In genomic region chr17:67514998-67515397, GRCh38 we compare ENCODE assay signal across 13 cellular contexts.
DNase-seq lines count a peak whose midpoint lies in the region; ATAC-seq and TF ChIP-seq lines count a peak whose summit lies in the region.
"Had no signal": no experiment of that assay in that cellular context is flagged by ENCODE, and none has a peak within 500 bp of the region (broad histone marks: within the 10 kb centered on the region; RNA-seq: fewer than 3 reads in every experiment).

No MANE protein-coding gene starts in this region.

- no peak overlapping the region for H4K8ac ChIP-seq in mesendoderm (ENCODE audit: low read depth, low read length)

- H3K4me1 Mint-ChIP-seq in CD4-positive, alpha-beta memory T cell, result peaks cover 36 to 70% (median 48%) of the 10 kb centered on the region in 4 donors

- no peaks in the 10 kb centered on the region for H3K27me3 Mint-ChIP-seq in CD4-positive, alpha-beta memory T cell

- TF ChIP-seq CTCF in body of pancreas (IDR thresholded peaks at IDR 0.05), result no peak
- TF ChIP-seq CTCF in tibial artery (IDR thresholded peaks at IDR 0.05), result no peak

- H3K36me3 ChIP-seq in body of pancreas (replicated peaks in 1 of 2; ENCODE audit: insufficient read depth in 1 of 2, low read depth in 2 of 2), result no peaks in the 10 kb centered on the region
- no peaks in the 10 kb centered on the region for H3K36me3 ChIP-seq in mesendoderm (ENCODE audit: control insufficient read depth, insufficient read depth, low read length)
- H3K36me3 ChIP-seq in tibial artery, result no peaks in the 10 kb centered on the region
- no peaks in the 10 kb centered on the region for H3K36me3 ChIP-seq in CD4-positive, alpha-beta memory T cell (ENCODE audit: insufficient read depth, low read length)
- H3K36me3 ChIP-seq: neutrophil had no signal

- DNase-seq in DMS53 treated with DMSO at 0.1 percent for 48 hours (lab: John Stamatoyannopoulos, UW; ENCODE audit: unreplicated experiment), result peak; percentile 75
- DNase-seq in body of pancreas, result peak; percentile 35 to 58 (median 47)
- peak; percentile 72 for DNase-seq in mesendoderm
- no peak for DNase-seq in pons (ENCODE audit: low spot score)
- no peak for DNase-seq in tibial artery
- no peak for DNase-seq in CD4-positive, alpha-beta memory T cell
- DNase-seq: activated gamma-delta T cell, H7, PC-9 had no signal

- H3K4ac ChIP-seq in mesendoderm (ENCODE audit: low read depth, low read length), result no peak overlapping the region

- H3K4me3 Mint-ChIP-seq in CD4-positive, alpha-beta memory T cell, result no peak overlapping the region

- H3K4me2 ChIP-seq in mesendoderm (ENCODE audit: low read length), result no peak overlapping the region
- H3K4me2 ChIP-seq: PC-9 had no signal

- no peak overlapping the region for H2AK5ac ChIP-seq in mesendoderm (ENCODE audit: low read length)

- H3K9me3 Mint-ChIP-seq in CD4-positive, alpha-beta memory T cell, result peaks cover 0 to 9% (median 0%) of the 10 kb centered on the region in 8 donors

- CTCF ChIA-PET in CD4-positive, alpha-beta memory T cell (lab: Charles Lee; ENCODE audit: partially characterized antibody), result no interaction called here

- H3K56ac ChIP-seq in mesendoderm (ENCODE audit: low read length), result no peak overlapping the region

- peaks cover 5% of the 10 kb centered on the region for H3K79me1 ChIP-seq in mesendoderm (ENCODE audit: low read length)

- ATAC-seq in HG02938 (IDR thresholded peaks at IDR 0.05; ENCODE audit: unreplicated experiment), result peak; percentile 64
- peak; percentile 91 for ATAC-seq in body of pancreas
- no peak for ATAC-seq in GM18517 (IDR thresholded peaks at IDR 0.05; ENCODE audit: unreplicated experiment)

- H3K27ac ChIP-seq in body of pancreas (peak overlapping the region; percentile 58 to 67 (median 62)), mesendoderm (ENCODE audit: low read depth, low read length) (no peak overlapping the region), tibial artery (no peak overlapping the region)
- H3K27ac ChIP-seq in CD4-positive, alpha-beta memory T cell (ENCODE audit: low read depth, low read length), result no peak overlapping the region
- H3K27ac ChIP-seq: neutrophil, PC-9, VCaP had no signal

- peaks cover 10% of the 10 kb centered on the region for H3K79me2 ChIP-seq in mesendoderm (ENCODE audit: control insufficient read depth, insufficient read depth, low read length)

- H3K27me3 ChIP-seq in body of pancreas, result no peaks in the 10 kb centered on the region
- no peaks in the 10 kb centered on the region for H3K27me3 ChIP-seq in mesendoderm (ENCODE audit: insufficient read depth, low read length, poor library complexity)
- no peaks in the 10 kb centered on the region for H3K27me3 ChIP-seq in tibial artery
- H3K27me3 ChIP-seq in CD4-positive, alpha-beta memory T cell (ENCODE audit: insufficient read depth, low read length), result no peaks in the 10 kb centered on the region
- H3K27me3 ChIP-seq: neutrophil had no signal

- H3K9me3 ChIP-seq in body of pancreas (no peaks in the 10 kb centered on the region), tibial artery (no peaks in the 10 kb centered on the region)
- no peaks in the 10 kb centered on the region for H3K9me3 ChIP-seq in CD4-positive, alpha-beta memory T cell (ENCODE audit: control insufficient read depth in 1 of 2, low read length in 2 of 2)
- H3K9me3 ChIP-seq: neutrophil had no signal

- H3K27ac Mint-ChIP-seq in CD4-positive, alpha-beta memory T cell, result peak overlapping the region in 1 of 7 donors; percentile 19

- H3K9ac ChIP-seq in mesendoderm (ENCODE audit: low read length), result no peak overlapping the region

- TF ChIP-seq POLR2A in body of pancreas (IDR thresholded peaks at IDR 0.05), result peak in 1 of 3 donors; percentile 10

- no peak overlapping the region for H2BK15ac ChIP-seq in mesendoderm (replicated peaks; ENCODE audit: low read depth)

- intact Hi-C loops in body of pancreas (cut with DNase I) (no loop called here), tibial artery (cut with DNase I; ENCODE audit: low total_unique reads) (no loop called here)
- intact Hi-C loops in CD4-positive, alpha-beta memory T cell (cut with micrococcal nuclease), result no loop called here

- POLR2A ChIA-PET in CD4-positive, alpha-beta memory T cell (lab: Charles Lee; ENCODE audit: partially characterized antibody), result no interaction called here

- H3K4me1 ChIP-seq in body of pancreas, result peaks cover 23% of the 10 kb centered on the region
- H3K4me1 ChIP-seq in mesendoderm (ENCODE audit: control insufficient read depth, low read depth, low read length), result peaks cover 15% of the 10 kb centered on the region
- H3K4me1 ChIP-seq in tibial artery, result no peaks in the 10 kb centered on the region
- H3K4me1 ChIP-seq in CD4-positive, alpha-beta memory T cell (ENCODE audit: insufficient read depth, low read length), result peaks cover 9% of the 10 kb centered on the region

- no peak overlapping the region for H4K5ac ChIP-seq in mesendoderm (ENCODE audit: low read length)

- H3K23ac ChIP-seq in mesendoderm (ENCODE audit: low read length), result no peak overlapping the region

- H3K36me3 Mint-ChIP-seq in CD4-positive, alpha-beta memory T cell, result peaks cover 3 to 8% of the 10 kb centered on the region in 2 donors

- H3K4me3 ChIP-seq in body of pancreas (no peak overlapping the region), mesendoderm (ENCODE audit: low read length) (no peak overlapping the region), tibial artery (no peak overlapping the region)
- no peak overlapping the region for H3K4me3 ChIP-seq in CD4-positive, alpha-beta memory T cell (ENCODE audit: low read length in 2 of 2)
- H3K4me3 ChIP-seq: PC-9 had no signal

- 10 to 16% methylated on average over 4 of the region's 4 CpGs for WGBS in body of pancreas, 2 donors
- WGBS in mesendoderm (ENCODE audit: extremely low coverage, insufficient coverage, low lambda C conversion rate), result no CpG with 5 or more reads among the region's 4 CpGs

- no peak overlapping the region for H3K18ac ChIP-seq in mesendoderm (ENCODE audit: low read length)

- no peak overlapping the region for H2BK5ac ChIP-seq in mesendoderm (ENCODE audit: low read length)

- H2BK120ac ChIP-seq in mesendoderm (ENCODE audit: low read depth, low read length), result no peak overlapping the region

Comparison
In these comparisons a context has a peak if more than half of its experiments do, and no peak if none do; other contexts are left out.
1. DNase-seq: peak in DMS53 treated with DMSO at 0.1 percent for 48 hours (single experiment), body of pancreas (4 of 4) and mesendoderm (single experiment); none in pons (single experiment), tibial artery (0 of 2) and CD4-positive, alpha-beta memory T cell (0 of 5).
2. H3K27ac ChIP-seq: peak in body of pancreas (4 of 4); none in mesendoderm (single experiment), tibial artery (0 of 2) and CD4-positive, alpha-beta memory T cell (single experiment).